17 cellular contexts compared by ENCODE assay signal in the genomic region with DNA sequence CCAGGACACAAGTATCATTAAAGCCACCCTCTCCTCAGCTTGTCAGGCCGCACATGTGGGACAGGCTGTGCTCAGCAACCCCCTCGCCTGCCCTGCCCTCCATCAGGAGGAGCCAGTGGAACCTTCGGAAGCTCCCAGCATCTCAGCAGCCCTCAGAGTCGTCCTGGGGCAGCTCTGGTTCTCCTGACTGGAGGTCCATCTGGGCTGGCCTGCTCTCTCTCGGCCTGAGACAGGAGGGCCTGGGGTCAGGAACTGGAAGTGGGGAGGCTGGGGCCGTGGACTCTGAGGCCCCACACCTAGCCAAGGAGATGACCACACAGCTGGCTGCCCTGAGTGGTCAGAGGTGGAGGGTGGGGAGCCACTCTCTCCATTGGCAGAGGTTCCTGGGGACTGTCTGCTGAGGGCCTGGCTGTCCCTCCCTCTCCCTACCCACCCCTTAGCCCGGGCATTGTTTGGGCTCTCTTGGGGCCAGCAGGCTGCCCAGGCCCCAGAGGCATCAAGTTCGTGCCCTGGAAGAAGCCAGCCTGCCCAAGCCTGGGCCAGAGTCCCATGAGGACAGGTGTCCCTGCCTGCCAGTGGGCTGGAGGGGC. TPM values are rescaled to one million over a fixed set of nuclear protein-coding genes. Genes with fewer than 3 reads are reported as not detected.
DNase-seq lines count a peak whose midpoint lies in the region; ATAC-seq and TF ChIP-seq lines count a peak whose summit lies in the region.
"Had no signal": no experiment of that assay in that cellular context is flagged by ENCODE, and none has a peak within 500 bp of the region (broad histone marks: within the 10 kb centered on the region; RNA-seq: fewer than 3 reads in every experiment).

No MANE protein-coding gene starts in this region.

- no peaks in the 10 kb centered on the region for H3K9me3 ChIP-seq in osteoblast (ENCODE audit: low read depth, low read length)

- intact Hi-C loops in Right ventricle myocardium superior (cut with DNase I), result loop anchor here (5.0 kb wide), 1 partner anchor 288 kb away; no protein-coding TSS in a partner anchor
- intact Hi-C loops in cardiac septum (cut with DNase I), result no loop called here
- intact Hi-C loops in left colon (cut with DNase I, micrococcal nuclease), result no loop called here
- intact Hi-C loops in CD14-positive monocyte (cut with micrococcal nuclease), result no loop called here

- no peaks in the 10 kb centered on the region for H3K4me1 Mint-ChIP-seq in CD14-positive monocyte

- TF ChIP-seq CTCF in osteoblast (IDR thresholded peaks at IDR 0.05; ENCODE audit: extremely low read depth, low read depth, low read length) (no peak), CD14-positive monocyte (IDR thresholded peaks at IDR 0.05) (no peak)

- H3K27ac Mint-ChIP-seq in CD14-positive monocyte, result no peak overlapping the region
- H3K27ac Mint-ChIP-seq: CD8-positive, alpha-beta T cell had no signal

- no peak for ATAC-seq in Right ventricle myocardium superior (ENCODE audit: poor library complexity)
- ATAC-seq in left colon, result peak; percentile 1
- ATAC-seq: CD8-positive, alpha-beta T cell had no signal

- H3K27ac ChIP-seq in osteoblast (ENCODE audit: low read depth, low read length), result no peak overlapping the region
- H3K27ac ChIP-seq: C4-2B had no signal

- H3K36me3 ChIP-seq in osteoblast (ENCODE audit: insufficient read depth, low read length), result peaks cover 41% of the 10 kb centered on the region

- peak; percentile 23 for DNase-seq in Right ventricle myocardium superior
- no peak for DNase-seq in cardiac septum (ENCODE audit: low spot score)
- DNase-seq in left colon, result no peak
- DNase-seq in osteoblast (ENCODE audit: insufficient read length, low spot score, missing footprints), result peak; percentile 71
- no peak for DNase-seq in AML-193 (lab: John Stamatoyannopoulos, UW)
- no peak for DNase-seq in activated T-cell treated with anti-CD3 and anti-CD28 coated beads for 4 hours
- DNase-seq in NCI-H2171 (lab: John Stamatoyannopoulos, UW), result no peak
- no peak for DNase-seq in CD14-positive monocyte (ENCODE audit: low spot score)
- DNase-seq: 8988T; CD8-positive, alpha-beta T cell; COR-L47; DMS153; DMS79 treated with DMSO at 0.1 percent for 48 hours; EL; GOT3; H9 had no signal

- H3K27me3 Mint-ChIP-seq in CD14-positive monocyte (ENCODE audit: low read depth in 3 of 3), result no peaks in the 10 kb centered on the region

- H3K4me3 ChIP-seq in osteoblast (ENCODE audit: insufficient read depth, low read length), result no peak overlapping the region

- H3K9me3 Mint-ChIP-seq in CD14-positive monocyte, result peaks cover 0 to 2% (median 0%) of the 10 kb centered on the region in 7 donors
- H3K9me3 Mint-ChIP-seq: CD8-positive, alpha-beta T cell; H9 had no signal

- peaks cover 62 to 79% of the 10 kb centered on the region in 2 donors for H3K36me3 Mint-ChIP-seq in CD14-positive monocyte

- H3K4me1 ChIP-seq in osteoblast (ENCODE audit: insufficient read depth, low read length), result peaks cover 7% of the 10 kb centered on the region

- H3K4me3 Mint-ChIP-seq in CD14-positive monocyte, result no peak overlapping the region
- H3K4me3 Mint-ChIP-seq: CD8-positive, alpha-beta T cell; H9 had no signal

- H2AFZ ChIP-seq in osteoblast (ENCODE audit: low read length), result no peak overlapping the region

- no peaks in the 10 kb centered on the region for H3K79me2 ChIP-seq in osteoblast (ENCODE audit: insufficient read depth, low read length)

- no peaks in the 10 kb centered on the region for H3K27me3 ChIP-seq in osteoblast (ENCODE audit: insufficient read depth, low read length)

- no peak overlapping the region for H3K4me2 ChIP-seq in osteoblast (ENCODE audit: insufficient read depth, low read length)

- H4K20me1 ChIP-seq in osteoblast (ENCODE audit: insufficient read depth, low read length), result peaks cover 16% of the 10 kb centered on the region

RNA-seq across cellular contexts. Expression of a gene that starts 23.1 kb away (rescaled TPM):
- total RNA-seq in Right ventricle myocardium superior, result 33.2 TPM
- 58.0 TPM for total RNA-seq in cardiac septum
- 10 to 100 TPM; 41.5 to 44.6 TPM for total RNA-seq in left colon
- total RNA-seq in osteoblast, result 106 and 109 TPM in 2 replicates
- polyA plus RNA-seq in CD14-positive monocyte, result 10 to 100 TPM; 22.7 to 23.6 TPM

Comparison
In these comparisons a context has a peak if more than half of its experiments do, and no peak if none do; other contexts are left out.
1. DNase-seq: peak in Right ventricle myocardium superior (single experiment) and osteoblast (single experiment); none in cardiac septum (single experiment), left colon (0 of 2), AML-193 (0 of 2), activated T-cell treated with anti-CD3 and anti-CD28 coated beads for 4 hours (single experiment), NCI-H2171 (single experiment) and CD14-positive monocyte (single experiment).